ENCODE assay signal across 16 cellular contexts in genomic region chr2:222297600-222297935, GRCh38. TPM values are rescaled to one million over a fixed set of nuclear protein-coding genes. Genes with fewer than 3 reads are reported as not detected.
DNase-seq lines count a peak whose midpoint lies in the region; ATAC-seq, FAIRE-seq and TF ChIP-seq lines count a peak whose summit lies in the region.
"Had no signal": no experiment of that assay in that cellular context is flagged by ENCODE, and none has a peak within 500 bp of the region (broad histone marks: within the 10 kb centered on the region; RNA-seq: fewer than 3 reads in every experiment).

No MANE protein-coding gene starts in this region.

- H3K9ac ChIP-seq in adipocyte (ENCODE audit: low read length) (no peak overlapping the region), skeletal muscle tissue (ENCODE audit: low read depth in 1 of 3, low read length in 3 of 3) (peak overlapping the region; percentile 25 to 87 (median 45))

- no peak for FAIRE-seq in pancreas (lab: Jason Lieb, UNC)

- TF ChIP-seq CTCF in pancreas (IDR thresholded peaks at IDR 0.05) = no peak

- no peaks in the 10 kb centered on the region for H3K36me3 ChIP-seq in H7 (replicated peaks; ENCODE audit: control insufficient read depth, insufficient read depth, low read length)
- H3K36me3 ChIP-seq in adipocyte (ENCODE audit: control insufficient read depth, insufficient read depth, low read length, severe bottlenecking) = no peaks in the 10 kb centered on the region
- H3K36me3 ChIP-seq in skeletal muscle tissue (ENCODE audit: control insufficient read depth in 3 of 3, insufficient read depth in 3 of 3, low read length in 3 of 3) = peaks cover 0 to 5% (median 0%) of the 10 kb centered on the region in 3 donors
- no peaks in the 10 kb centered on the region for H3K36me3 ChIP-seq in pancreas
- H3K36me3 ChIP-seq: neutrophil had no signal

- no peak overlapping the region for H3K27ac ChIP-seq in skeletal muscle tissue (ENCODE audit: low read depth, low read length)
- H3K27ac ChIP-seq in pancreas = no peak overlapping the region
- H3K27ac ChIP-seq: neutrophil had no signal

- intact Hi-C loops in pancreas (cut with DNase I) = no loop called here

- H3K27me3 ChIP-seq in H7 (ENCODE audit: control insufficient read depth, insufficient read depth, low read length) (peaks cover 100% of the 10 kb centered on the region), adipocyte (replicated peaks; ENCODE audit: control insufficient read depth, insufficient read depth, low read length) (peaks cover 96% of the 10 kb centered on the region), skeletal muscle tissue (ENCODE audit: control insufficient read depth in 3 of 3, insufficient read depth in 3 of 3, low read length in 3 of 3) (peaks cover 86 to 96% (median 92%) of the 10 kb centered on the region in 3 donors), pancreas (peaks cover 3 to 74% (median 26%) of the 10 kb centered on the region in 4 donors)

- ATAC-seq in pancreas = no peak
- no peak for ATAC-seq in left lobe of liver

- DNase-seq in H7 (peak; percentile 56), adipocyte (ENCODE audit: low read depth) (peak; percentile 60), pancreas (no peak), SW480 (ENCODE audit: low spot score) (no peak), left lobe of liver (ENCODE audit: low spot score) (no peak)
- no peak for DNase-seq in stimulated activated CD4-positive, alpha-beta T cell treated with anti-CD3 and anti-CD28 coated beads, Interleukin-4, amount 100 ng/mL, for 1 hour
- DNase-seq: activated CD4-positive, alpha-beta T cell treated with anti-CD3 and anti-CD28 coated beads, Interleukin-2, amount 50 U/mL, for 1 hour; COR-L47; NCI-H187 treated with DMSO at 0.1 percent for 48 hours; stimulated activated naive CD8-positive, alpha-beta T cell treated with anti-CD3 and anti-CD28 coated beads, Interleukin-15, amount 100 ng/mL, for 72 hours; SW 1271 had no signal

- H3K4me1 ChIP-seq in adipocyte (ENCODE audit: control insufficient read depth, insufficient read depth, low read length) (no peaks in the 10 kb centered on the region), skeletal muscle tissue (ENCODE audit: control insufficient read depth in 3 of 3, insufficient read depth in 3 of 3, low read length in 3 of 3) (peaks cover 11 to 17% (median 15%) of the 10 kb centered on the region in 3 donors), pancreas (peaks cover 0 to 11% (median 0%) of the 10 kb centered on the region in 3 donors)

- H3K9me3 ChIP-seq in adipocyte (ENCODE audit: control insufficient read depth, low read length) (peaks cover 18% of the 10 kb centered on the region), iPS-18c (ENCODE audit: control insufficient read depth, insufficient read depth, low read length) (no peaks in the 10 kb centered on the region), skeletal muscle tissue (ENCODE audit: control insufficient read depth in 3 of 3, low read length in 3 of 3) (no peaks in the 10 kb centered on the region), pancreas (no peaks in the 10 kb centered on the region)

- 10 to 16% methylated on average over 6 of the region's 6 CpGs for WGBS in pancreas, 2 donors

- no peak overlapping the region for H3K4me3 ChIP-seq in H7 (ENCODE audit: insufficient read depth, low read depth, low read length)
- H3K4me3 ChIP-seq in adipocyte (ENCODE audit: low read length) = peak overlapping the region; percentile 47
- peak overlapping the region; percentile 56; the same call in 1 of the 2 replicates for H3K4me3 ChIP-seq in iPS-18c (ENCODE audit: insufficient read depth, low read depth, low read length)
- peak overlapping the region; percentile 21 to 77 (median 29) for H3K4me3 ChIP-seq in skeletal muscle tissue (ENCODE audit: low read length in 3 of 3)
- peak overlapping the region in 1 of 4 donors; percentile 33 for H3K4me3 ChIP-seq in pancreas

RNA-seq across cellular contexts. Expression of gene PAX3, which starts 1.2 kb away (rescaled TPM):
- total RNA-seq in H7 (2014; rRNA removed; shearing (Covaris generic)) = not detected in 2 replicates
- total RNA-seq in skeletal muscle tissue (0.52 TPM), pancreas (not detected), left lobe of liver (not detected)
- polyA plus RNA-seq in pancreas = not detected
- total RNA-seq: MCF 10A had no signal
- polyA plus RNA-seq: urinary bladder had no signal

Comparison
In these comparisons a context has a peak if more than half of its experiments do, and no peak if none do; other contexts are left out.
1. DNase-seq: peak in H7 (single experiment) and adipocyte (single experiment); none in stimulated activated CD4-positive, alpha-beta T cell treated with anti-CD3 and anti-CD28 coated beads, Interleukin-4, amount 100 ng/mL, for 1 hour (single experiment), pancreas (0 of 6), SW480 (single experiment) and left lobe of liver (single experiment).